ENCODE assay signal across 1 cellular context in the genomic region with DNA sequence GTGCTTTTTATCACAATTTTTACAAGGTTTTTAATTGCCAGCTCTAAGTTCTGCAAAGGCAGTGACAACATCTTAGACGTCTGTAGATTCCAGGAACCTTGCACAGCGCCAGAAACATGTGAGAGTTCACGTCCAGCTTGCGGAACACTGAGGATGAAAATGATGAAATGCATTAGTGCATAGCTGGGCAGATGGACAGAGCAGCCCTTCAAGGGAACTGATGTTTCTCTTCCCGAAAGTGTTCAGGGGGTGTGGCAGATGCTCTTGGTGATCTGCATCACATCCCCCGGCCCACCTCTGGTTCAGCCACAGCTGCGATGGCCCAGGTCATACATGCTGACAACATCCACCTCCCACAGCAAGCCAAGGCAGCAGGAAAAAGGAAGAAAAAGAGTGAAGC.
TF ChIP-seq lines count a peak whose summit lies in the region.

No MANE protein-coding gene starts in this region.

TF ChIP-seq in H1, 55 proteins besides CTCF, POLR2A, EP300 and RAD21:
- TF ChIP-seq KDM4A (IDR thresholded peaks at IDR 0.05; ENCODE audit: low read depth, low read length, severe bottlenecking) (no peak), SIRT6 (IDR thresholded peaks at IDR 0.05; ENCODE audit: low read length) (no peak), RNF2 (IDR thresholded peaks at IDR 0.05; ENCODE audit: borderline replicate concordance, low read depth, low read length, missing control alignments, poor library complexity, severe bottlenecking) (no peak), PHF8 (conservative IDR thresholded peaks at IDR 0.05; ENCODE audit: low read depth, low read length) (no peak), SUZ12 (IDR thresholded peaks at IDR 0.05; ENCODE audit: low read length) (no peak), FOSL1 (IDR thresholded peaks at IDR 0.05; ENCODE audit: insufficient read depth, low read depth, low read length) (no peak), KDM5A (IDR thresholded peaks at IDR 0.05; ENCODE audit: low read length) (no peak), SP4 (IDR thresholded peaks at IDR 0.05; ENCODE audit: low read length) (no peak), TAF7 (optimal IDR thresholded peaks at IDR 0.05; ENCODE audit: borderline replicate concordance, low read depth, low read length) (no peak), CHD7 (IDR thresholded peaks at IDR 0.05; ENCODE audit: insufficient replicate concordance, low read length) (no peak), POU5F1 (IDR thresholded peaks at IDR 0.05; ENCODE audit: low read depth, low read length) (no peak), CBX5 (IDR thresholded peaks at IDR 0.05; ENCODE audit: low read depth, low read length) (no peak), MAFK (IDR thresholded peaks at IDR 0.05; ENCODE audit: low read depth, low read length) (no peak), HDAC2 (IDR thresholded peaks at IDR 0.05; ENCODE audit: borderline replicate concordance in 1 of 2, low read depth in 2 of 2, low read length in 2 of 2) (no peak), YY1 (IDR thresholded peaks at IDR 0.05; ENCODE audit: low read depth, low read length) (no peak), JUN (IDR thresholded peaks at IDR 0.05; ENCODE audit: low read depth, low read length) (no peak)
